Comparison of ENCODE assay signal across 20 cellular contexts in genomic region chr13:21429217-21429616, GRCh38. TPM values are rescaled to one million over a fixed set of nuclear protein-coding genes. Genes with fewer than 3 reads are reported as not detected.
A peak's percentile ranks its signal among the peaks of the same experiment; 100 is the strongest.
DNase-seq lines count a peak whose midpoint lies in the region; ATAC-seq, FAIRE-seq and TF ChIP-seq lines count a peak whose summit lies in the region.
"Had no signal": no experiment of that assay in that cellular context is flagged by ENCODE, and none has a peak within 500 bp of the region (broad histone marks: within the 10 kb centered on the region; RNA-seq: fewer than 3 reads in every experiment).

No MANE protein-coding gene starts in this region.

- peaks cover 15% of the 10 kb centered on the region for H3K9me3 ChIP-seq in HepG2 (ENCODE audit: low read length)
- H3K9me3 ChIP-seq in right lobe of liver: no peaks in the 10 kb centered on the region
- H3K9me3 ChIP-seq in OCI-LY7 (ENCODE audit: low read length): peaks cover 18% of the 10 kb centered on the region; the same call in 1 of the 2 replicates
- H3K9me3 ChIP-seq in endodermal cell (ENCODE audit: control insufficient read depth, low read length): peaks cover 28% of the 10 kb centered on the region
- peaks cover 0 to 16% (median 0%) of the 10 kb centered on the region in 3 donors for H3K9me3 ChIP-seq in adrenal gland (replicated peaks in 1 of 3)
- peaks cover 0 to 19% (median 0%) of the 10 kb centered on the region in 3 donors for H3K9me3 ChIP-seq in gastroesophageal sphincter
- H3K9me3 ChIP-seq: BE2C, HAP-1 had no signal

- FAIRE-seq in HepG2 (lab: Jason Lieb, UNC): no peak
- FAIRE-seq: GM12892, GM18507, K562 had no signal

- no peak for TF ChIP-seq RAD21 in HepG2 (CRISPR knock-in tag; IDR thresholded peaks at IDR 0.05)

- no peaks in the 10 kb centered on the region for H3K9me2 ChIP-seq in OCI-LY7 (ENCODE audit: insufficient read depth, low read length)

- POLR2A ChIA-PET in HepG2 (lab: Yijun Ruan, JAX): no interaction called here
- POLR2A ChIA-PET in OCI-LY7 (lab: Charles Lee): interaction anchor here (0.7 kb wide), 1 partner anchor 48 kb away, joined by 3 read pairs; no protein-coding TSS in a partner anchor

- peaks cover 19% of the 10 kb centered on the region for H3K4me1 Mint-ChIP-seq in endodermal cell
- H3K4me1 Mint-ChIP-seq in activated T-cell treated with anti-CD3 and anti-CD28 coated beads, Interleukin-2, amount 50 U/mL, for 4 hours (ENCODE audit: low read depth): peaks cover 23% of the 10 kb centered on the region

- H3K4me2 ChIP-seq in HepG2 (ENCODE audit: low read depth, low read length) (no peak overlapping the region), OCI-LY7 (ENCODE audit: low read length) (no peak overlapping the region)

- no peak for TF ChIP-seq CTCF in HepG2 (CRISPR knock-in tag; IDR thresholded peaks at IDR 0.05)
- TF ChIP-seq CTCF in right lobe of liver (IDR thresholded peaks at IDR 0.05): no peak
- no peak for TF ChIP-seq CTCF in OCI-LY7 (conservative IDR thresholded peaks at IDR 0.05; ENCODE audit: low read length)
- no peak for TF ChIP-seq CTCF in endodermal cell (conservative IDR thresholded peaks at IDR 0.05)
- TF ChIP-seq CTCF in adrenal gland (IDR thresholded peaks at IDR 0.05): no peak
- no peak for TF ChIP-seq CTCF in gastroesophageal sphincter (IDR thresholded peaks at IDR 0.05)

- H3K79me2 ChIP-seq in HepG2 (ENCODE audit: insufficient read depth, low read length) (peaks cover 15% of the 10 kb centered on the region), OCI-LY7 (ENCODE audit: insufficient read depth, low read depth, low read length) (peaks cover 57% of the 10 kb centered on the region)

- no peak overlapping the region for H3K4me3 ChIP-seq in HepG2 (replicated peaks in 1 of 3; ENCODE audit: insufficient read depth in 1 of 3, low read depth in 2 of 3, low read length in 3 of 3)
- H3K4me3 ChIP-seq in right lobe of liver: no peak overlapping the region
- no peak overlapping the region for H3K4me3 ChIP-seq in OCI-LY7 (ENCODE audit: low read depth, low read length, poor library complexity, severe bottlenecking)
- peak overlapping the region; percentile 17 for H3K4me3 ChIP-seq in endodermal cell (ENCODE audit: low read length)
- H3K4me3 ChIP-seq in adrenal gland: no peak overlapping the region
- H3K4me3 ChIP-seq in gastroesophageal sphincter: no peak overlapping the region
- H3K4me3 ChIP-seq: GM23248, HAP-1, K562 had no signal

- no peaks in the 10 kb centered on the region for H3K27me3 Mint-ChIP-seq in endodermal cell (ENCODE audit: insufficient read depth)
- no peaks in the 10 kb centered on the region for H3K27me3 Mint-ChIP-seq in activated T-cell treated with anti-CD3 and anti-CD28 coated beads, Interleukin-2, amount 50 U/mL, for 4 hours (ENCODE audit: low read depth)
- H3K27me3 Mint-ChIP-seq: CD4-positive, alpha-beta T cell had no signal

- no peak for ATAC-seq in HepG2
- no peak for ATAC-seq in right lobe of liver
- ATAC-seq in gastroesophageal sphincter: no peak
- no peak for ATAC-seq in activated T-cell treated with anti-CD3 and anti-CD28 coated beads, Interleukin-2, amount 50 U/mL, for 4 hours
- ATAC-seq: K562 had no signal

- no peak overlapping the region for H3K27ac Mint-ChIP-seq in endodermal cell
- H3K27ac Mint-ChIP-seq: CD4-positive, alpha-beta T cell had no signal

- H3K9ac ChIP-seq in HepG2 (ENCODE audit: insufficient read depth, low read depth, low read length): no peak overlapping the region
- H3K9ac ChIP-seq in endodermal cell (ENCODE audit: extremely low read depth, low read length, poor library complexity, severe bottlenecking): no peak overlapping the region
- H3K9ac ChIP-seq: GM23248 had no signal

- intact Hi-C loops in HepG2 (cut with micrococcal nuclease; ENCODE audit: unreplicated experiment): no loop called here
- intact Hi-C loops in right lobe of liver (cut with DNase I): no loop called here
- intact Hi-C loops in OCI-LY7 (cut with micrococcal nuclease; ENCODE audit: unreplicated experiment): no loop called here
- intact Hi-C loops in adrenal gland (cut with DNase I): no loop called here

- H3K36me3 ChIP-seq in HepG2 (replicated peaks in 1 of 2; ENCODE audit: control insufficient read depth in 1 of 2, insufficient read depth in 2 of 2, low read length in 2 of 2): no peaks in the 10 kb centered on the region
- no peaks in the 10 kb centered on the region for H3K36me3 ChIP-seq in right lobe of liver
- peaks cover 9% of the 10 kb centered on the region; the same call in 1 of the 2 replicates for H3K36me3 ChIP-seq in OCI-LY7 (ENCODE audit: insufficient read depth, low read length)
- peaks cover 5% of the 10 kb centered on the region for H3K36me3 ChIP-seq in endodermal cell (ENCODE audit: control insufficient read depth, insufficient read depth, low read length)
- H3K36me3 ChIP-seq in adrenal gland (replicated peaks in 1 of 2): no peaks in the 10 kb centered on the region
- no peaks in the 10 kb centered on the region for H3K36me3 ChIP-seq in gastroesophageal sphincter
- H3K36me3 ChIP-seq: BE2C, HAP-1 had no signal

- WGBS in HepG2 (ENCODE audit: low lambda C conversion rate): 97% methylated on average over 2 of the region's 2 CpGs
- 89% methylated on average over 2 of the region's 2 CpGs for WGBS in right lobe of liver (ENCODE audit: insufficient coverage, low coverage, low lambda C conversion rate, missing lambda C conversion rate)
- 71 to 83% methylated on average over 1 to 2 of the region's 2 CpGs for WGBS in endodermal cell (ENCODE audit: insufficient coverage in 1 of 2, insufficient read length in 1 of 2), 2 experiments
- 62 to 100% (median 81%) methylated on average over 2 of the region's 2 CpGs for WGBS in adrenal gland, 4 donors
- WGBS in gastroesophageal sphincter (ENCODE audit: low coverage in 1 of 2), 2 donors: 95% methylated on average over 2 of the region's 2 CpGs

- no peaks in the 10 kb centered on the region for H3K27me3 ChIP-seq in HepG2 (ENCODE audit: control insufficient read depth in 1 of 2, insufficient read depth in 2 of 2, low read length in 2 of 2)
- no peaks in the 10 kb centered on the region for H3K27me3 ChIP-seq in right lobe of liver
- H3K27me3 ChIP-seq in endodermal cell (ENCODE audit: control insufficient read depth, insufficient read depth, low read length, poor library complexity, severe bottlenecking): no peaks in the 10 kb centered on the region
- H3K27me3 ChIP-seq in adrenal gland: no peaks in the 10 kb centered on the region
- H3K27me3 ChIP-seq in gastroesophageal sphincter: no peaks in the 10 kb centered on the region
- H3K27me3 ChIP-seq: BE2C had no signal

- no peak for DNase-seq in HepG2 (ENCODE audit: low spot score)
- no peak for DNase-seq in right lobe of liver
- peak; percentile 8 for DNase-seq in OCI-LY7 (ENCODE audit: low spot score)
- DNase-seq in endodermal cell: no peak
- DNase-seq in adrenal gland: no peak
- DNase-seq in activated T-cell treated with anti-CD3 and anti-CD28 coated beads, Interleukin-2, amount 50 U/mL, for 4 hours: no peak
- DNase-seq: BE2C; CD4-positive, alpha-beta T cell; DMS153; DND-41; EL; GM23248; IMR-90 had no signal

- TF ChIP-seq EP300 in HepG2 (IDR thresholded peaks at IDR 0.05; ENCODE audit: low read depth in 2 of 2, low read length in 2 of 2): no peak
- TF ChIP-seq EP300 in HepG2 (CRISPR knock-in tag; IDR thresholded peaks at IDR 0.05; ENCODE audit: borderline replicate concordance): no peak
- TF ChIP-seq EP300 in gastroesophageal sphincter (IDR thresholded peaks at IDR 0.05): no peak

- no peak overlapping the region for H3K27ac ChIP-seq in HepG2 (ENCODE audit: extremely low read length, insufficient read depth, low read length)
- no peak overlapping the region for H3K27ac ChIP-seq in right lobe of liver
- no peak overlapping the region for H3K27ac ChIP-seq in OCI-LY7 (ENCODE audit: low read depth, low read length, poor library complexity, severe bottlenecking)
- no peak overlapping the region for H3K27ac ChIP-seq in endodermal cell (ENCODE audit: low read depth, low read length)
- no peak overlapping the region for H3K27ac ChIP-seq in adrenal gland
- no peak overlapping the region for H3K27ac ChIP-seq in gastroesophageal sphincter
- H3K27ac ChIP-seq: C4-2B, GM23248, HL-60 had no signal

- in situ Hi-C loops in HepG2 (cut with HindIII; ENCODE audit: extremely low pct_ligation_motif_present, low pct_unique_long_range_greater_than_20kb): no loop called here

- CTCF ChIA-PET in HepG2 (lab: Yijun Ruan, JAX; ENCODE audit: low intra/inter-chr PET ratio, low total read pairs): no interaction called here
- CTCF ChIA-PET in OCI-LY7 (lab: Charles Lee; ENCODE audit: unreplicated experiment): no interaction called here

- peaks cover 19% of the 10 kb centered on the region for H3K9me3 Mint-ChIP-seq in endodermal cell
- peaks cover 24% of the 10 kb centered on the region for H3K9me3 Mint-ChIP-seq in activated T-cell treated with anti-CD3 and anti-CD28 coated beads, Interleukin-2, amount 50 U/mL, for 4 hours

- TF ChIP-seq POLR2A in HepG2 (IDR thresholded peaks at IDR 0.05; ENCODE audit: insufficient read depth in 1 of 2, low read depth in 2 of 2, low read length in 2 of 2) (no peak), right lobe of liver (IDR thresholded peaks at IDR 0.05) (no peak), adrenal gland (IDR thresholded peaks at IDR 0.05) (no peak), gastroesophageal sphincter (IDR thresholded peaks at IDR 0.05) (no peak)

- no peaks in the 10 kb centered on the region for H4K20me1 ChIP-seq in HepG2 (ENCODE audit: insufficient read depth, low read length)
- no peaks in the 10 kb centered on the region for H4K20me1 ChIP-seq in OCI-LY7 (ENCODE audit: insufficient read depth, low read length)

- peaks cover 35% of the 10 kb centered on the region for H3K36me3 Mint-ChIP-seq in endodermal cell (ENCODE audit: low read depth)
- H3K36me3 Mint-ChIP-seq in activated T-cell treated with anti-CD3 and anti-CD28 coated beads, Interleukin-2, amount 50 U/mL, for 4 hours (ENCODE audit: insufficient read depth): peaks cover 21% of the 10 kb centered on the region

- no peak overlapping the region for H3K4me3 Mint-ChIP-seq in endodermal cell
- no peak overlapping the region for H3K4me3 Mint-ChIP-seq in activated T-cell treated with anti-CD3 and anti-CD28 coated beads, Interleukin-2, amount 50 U/mL, for 4 hours
- H3K4me3 Mint-ChIP-seq: CD4-positive, alpha-beta T cell had no signal

- BruUV-seq in HepG2 (replicated peaks; lab: Mats Ljungman, UMichigan): no TSS peak
- no TSS peak for BruUV-seq in OCI-LY7 (replicated peaks; lab: Mats Ljungman, UMichigan)

- H3K4me1 ChIP-seq in HepG2 (ENCODE audit: insufficient read depth, low read length) (no peaks in the 10 kb centered on the region), right lobe of liver (peaks cover 0 to 1% (median 0%) of the 10 kb centered on the region in 4 donors), OCI-LY7 (ENCODE audit: insufficient read depth, low read length, poor library complexity, severe bottlenecking) (no peaks in the 10 kb centered on the region), endodermal cell (ENCODE audit: control insufficient read depth, insufficient read depth, low read length) (no peaks in the 10 kb centered on the region), adrenal gland (replicated peaks in 1 of 2) (no peaks in the 10 kb centered on the region), gastroesophageal sphincter (no peaks in the 10 kb centered on the region)
- H3K4me1 ChIP-seq: BE2C, HAP-1 had no signal

- H2AFZ ChIP-seq in HepG2 (ENCODE audit: low read length): no peak overlapping the region
- H2AFZ ChIP-seq in OCI-LY7 (ENCODE audit: low read length): no peak overlapping the region
- H2AFZ ChIP-seq: GM23248 had no signal

RNA-seq across cellular contexts. Expression of gene ZDHHC20, which starts 29.9 kb away (rescaled TPM):
- total RNA-seq in HepG2 (2016; rRNA removed; fragmentation: Illumina TruSeq; extraction: Trizol) (58.0 and 59.9 TPM in 2 replicates), right lobe of liver (10 to 100 TPM; 19.2 to 28.9 (median 23.4) TPM), OCI-LY7 (2022) (54.4 and 60.1 TPM in 2 replicates), endodermal cell (10 to 100 TPM; 85.2 to 94.1 TPM), adrenal gland (10 to 100 TPM; 36.3 to 93.0 (median 47.3) TPM), gastroesophageal sphincter (10 to 100 TPM; 42.8 to 67.1 (median 58.3) TPM)
- 33.6 and 37.9 TPM in 2 replicates for total RNA-seq in HepG2 (2016; cell fraction: cytosol; rRNA removed; fragmentation: Illumina TruSeq; extraction: Trizol; ENCODE audit: low read depth)
- total RNA-seq in HepG2 (2016; cell fraction: insoluble cytoplasmic fraction; rRNA removed; fragmentation: Illumina TruSeq; extraction: Trizol): 58.2 and 61.9 TPM in 2 replicates
- total RNA-seq in HepG2 (2016; cell fraction: membrane; rRNA removed; fragmentation: Illumina TruSeq; extraction: Trizol): 31.4 and 36.7 TPM in 2 replicates
- total RNA-seq in HepG2 (2016; cell fraction: nucleus; rRNA removed; fragmentation: Illumina TruSeq; extraction: Trizol): 54.0 and 61.7 TPM in 2 replicates
- polyA plus RNA-seq in HepG2 (2011; rRNA removed) (15.0 and 19.9 TPM in 2 replicates), adrenal gland (10 to 100 TPM in 1 of 3 donors, 1 to 10 TPM in 2; 7.0 to 38.0 (median 7.5) TPM)
- 9.9 and 13.4 TPM in 2 replicates for polyA plus RNA-seq in HepG2 (2011; cell fraction: cytosol; rRNA removed)
- 4.2 and 5.2 TPM in 2 replicates for polyA plus RNA-seq in HepG2 (2011; cell fraction: nucleus; rRNA removed)
- 16.4 and 27.7 TPM in 2 replicates for polyA plus RNA-seq in HepG2 (2012)
- polyA plus RNA-seq in HepG2 (2016; cell fraction: cytosol; fragmentation: Illumina TruSeq; extraction: Trizol; ENCODE audit: low read depth): 3.6 and 5.0 TPM in 2 replicates
- polyA plus RNA-seq in HepG2 (2016; cell fraction: insoluble cytoplasmic fraction; fragmentation: Illumina TruSeq; extraction: Trizol; ENCODE audit: low read depth): 37.0 and 38.2 TPM in 2 replicates
- polyA plus RNA-seq in HepG2 (2016; cell fraction: membrane; fragmentation: Illumina TruSeq; extraction: Trizol; ENCODE audit: low read depth): 13.9 and 14.8 TPM in 2 replicates
- 45.0 and 50.6 TPM in 2 replicates for polyA plus RNA-seq in HepG2 (2016; cell fraction: nucleus; fragmentation: Illumina TruSeq; extraction: Trizol; ENCODE audit: insufficient read depth, low read depth)
- polyA minus RNA-seq in HepG2 (2011; rRNA and poly(A)+ RNA removed; ENCODE audit: low replicate concordance): 21.3 and 30.0 TPM in 2 replicates
- polyA minus RNA-seq in HepG2 (2011; cell fraction: cytosol; rRNA and poly(A)+ RNA removed): 29.9 and 32.9 TPM in 2 replicates
- polyA minus RNA-seq in HepG2 (2011; cell fraction: nucleus; rRNA and poly(A)+ RNA removed): 19.7 and 20.3 TPM in 2 replicates
- 37.1 and 39.6 TPM in 2 replicates for total RNA-seq in OCI-LY7 (2014; rRNA removed; shearing (Covaris generic))
- 59.2 TPM for polyA plus RNA-seq in endodermal cell (2013, experiment 1 of 2)
- 61.1 TPM for polyA plus RNA-seq in endodermal cell (2013, experiment 2 of 2)
- 10 to 100 TPM; 45.5 to 51.6 (median 48.9) TPM for total RNA-seq in activated T-cell treated with anti-CD3 and anti-CD28 coated beads, Interleukin-2, amount 50 U/mL, for 4 hours
